Comparison of ENCODE assay signal across 11 cellular contexts in genomic region chr15:71288348-71288955, GRCh38.
"Had no signal": no experiment of that assay in that cellular context is flagged by ENCODE, and none has a peak within 500 bp of the region (broad histone marks: within the 10 kb centered on the region; RNA-seq: fewer than 3 reads in every experiment).

No MANE protein-coding gene starts in this region.

- H3K9me3 ChIP-seq: gastroesophageal sphincter, lower lobe of right lung, right atrium auricular region, stomach, thyroid gland had no signal

- H3K27ac ChIP-seq: gastroesophageal sphincter, lower lobe of right lung, skin epidermis, stomach, thyroid gland had no signal

- H3K4me1 ChIP-seq: gastroesophageal sphincter, thyroid gland had no signal

- H3K4me3 Mint-ChIP-seq: naive thymus-derived CD4-positive, alpha-beta T cell; T-helper 2 cell treated with Interferon-gamma antibody and Interleukin-4, amounts not matched to agents 5 μg/mL and 100 μg/mL, for 36 hours had no signal

- H3K27ac Mint-ChIP-seq: naive thymus-derived CD4-positive, alpha-beta T cell; T-helper 2 cell treated with Interferon-gamma antibody and Interleukin-4, amounts not matched to agents 5 μg/mL and 100 μg/mL, for 36 hours had no signal

- H3K9me3 Mint-ChIP-seq: T-helper 2 cell treated with Interferon-gamma antibody and Interleukin-4, amounts not matched to agents 5 μg/mL and 100 μg/mL, for 36 hours had no signal

- DNase-seq: activated naive CD4-positive, alpha-beta T cell treated with anti-CD3 and anti-CD28 coated beads, Interleukin-2, amount 50 U/mL, for 16 hours; activated T-cell treated with anti-CD3 and anti-CD28 coated beads, Interleukin-2, amount 50 U/mL, for 1 hour; amniotic stem cell; lower lobe of right lung; naive thymus-derived CD4-positive, alpha-beta T cell; stomach; thyroid gland had no signal

- ATAC-seq: gastroesophageal sphincter; lower lobe of right lung; naive thymus-derived CD4-positive, alpha-beta T cell had no signal

- H3K27me3 ChIP-seq: gastroesophageal sphincter, right atrium auricular region, stomach, thyroid gland had no signal

- H3K4me3 ChIP-seq: gastroesophageal sphincter, lower lobe of right lung, right atrium auricular region, skin epidermis, stomach, thyroid gland had no signal

- H3K36me3 ChIP-seq: gastroesophageal sphincter, lower lobe of right lung, right atrium auricular region, stomach, thyroid gland had no signal
